In the genomic region with DNA sequence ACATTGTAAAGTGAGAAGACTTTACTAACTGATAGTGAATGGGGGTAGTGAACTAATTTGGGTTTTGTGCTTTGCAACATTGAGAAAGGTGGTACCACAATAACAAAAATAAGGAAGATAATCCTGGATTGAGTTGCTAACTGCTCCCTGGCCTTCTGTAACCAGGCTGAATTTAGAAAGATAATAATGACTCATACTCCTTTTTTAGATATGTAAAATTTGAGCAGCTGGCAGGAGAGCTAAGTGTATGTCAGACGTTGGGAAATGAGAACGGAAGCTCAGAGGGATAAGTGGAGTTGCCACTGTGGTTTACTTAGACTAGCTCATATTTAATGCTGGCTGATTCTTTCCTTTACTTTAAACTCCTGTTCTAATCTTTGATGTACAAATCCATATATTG, we compare ENCODE assay signal across 2 cellular contexts.
TF ChIP-seq lines count a peak whose summit lies in the region.

No MANE protein-coding gene starts in this region.

TF ChIP-seq in endothelial cell of umbilical vein, 7 proteins besides CTCF, POLR2A, EP300 and RAD21:
- TF ChIP-seq FOS (IDR thresholded peaks at IDR 0.05; ENCODE audit: borderline replicate concordance, insufficient read depth, low read length) = peak; percentile 61
- TF ChIP-seq POLR2AphosphoS5 (IDR thresholded peaks at IDR 0.05; ENCODE audit: insufficient read depth, low read depth, low read length) = no peak
- TF ChIP-seq EZH2 (IDR thresholded peaks at IDR 0.05; ENCODE audit: borderline replicate concordance, low read depth, low read length, severe bottlenecking) = no peak
- TF ChIP-seq, protein P1, sequence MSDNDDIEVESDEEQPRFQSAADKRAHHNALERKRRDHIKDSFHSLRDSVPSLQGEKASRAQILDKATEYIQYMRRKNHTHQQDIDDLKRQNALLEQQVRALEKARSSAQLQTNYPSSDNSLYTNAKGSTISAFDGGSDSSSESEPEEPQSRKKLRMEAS (IDR thresholded peaks at IDR 0.05; ENCODE audit: insufficient read depth, insufficient read length) = no peak
- no peak for TF ChIP-seq GATA2 (IDR thresholded peaks at IDR 0.05; ENCODE audit: insufficient read depth, insufficient read length, low read depth, low read length)
- TF ChIP-seq MYC (IDR thresholded peaks at IDR 0.05; ENCODE audit: low read depth, low read length) = no peak
- peak; percentile 62 for TF ChIP-seq JUN (IDR thresholded peaks at IDR 0.05; ENCODE audit: borderline replicate concordance, insufficient read depth, insufficient read length, low read depth)

TF ChIP-seq in HEK293T, 16 proteins besides CTCF, POLR2A, EP300 and RAD21 (continued from another document):
- TF ChIP-seq SUZ12 (IDR thresholded peaks at IDR 0.05) (no peak), FOXK2 (IDR thresholded peaks at IDR 0.05) (no peak), FOXM1 (IDR thresholded peaks at IDR 0.05; ENCODE audit: borderline replicate concordance) (no peak), CTBP1 (IDR thresholded peaks at IDR 0.05; ENCODE audit: borderline replicate concordance) (no peak), ARNT (IDR thresholded peaks at IDR 0.05) (no peak), L3MBTL2 (conservative IDR thresholded peaks at IDR 0.05) (no peak), ELF4 (IDR thresholded peaks at IDR 0.05) (no peak), FOXA1 (IDR thresholded peaks at IDR 0.05) (no peak)
